19 cellular contexts compared by ENCODE assay signal in the genomic region with DNA sequence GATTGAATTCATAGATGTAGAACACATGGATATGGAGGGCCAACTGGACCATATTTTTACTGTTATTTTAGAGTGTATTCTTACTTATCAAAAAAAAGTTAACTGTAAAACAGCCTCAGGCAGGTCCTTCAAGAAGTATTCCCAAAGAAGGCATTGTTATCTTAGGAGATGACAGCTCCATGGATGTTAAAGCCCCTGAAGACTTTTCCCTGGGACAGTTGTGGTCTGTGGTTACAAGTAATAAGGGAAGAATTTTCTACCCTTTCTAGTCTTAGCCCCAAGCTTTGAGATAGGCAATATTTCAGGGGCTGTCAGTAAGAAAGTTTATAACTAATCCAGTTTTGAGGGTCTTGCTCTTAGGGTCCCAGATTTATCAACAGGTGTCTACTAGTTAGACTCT.
DNase-seq lines count a peak whose midpoint lies in the region; ATAC-seq and TF ChIP-seq lines count a peak whose summit lies in the region.
"Had no signal": no experiment of that assay in that cellular context is flagged by ENCODE, and none has a peak within 500 bp of the region (broad histone marks: within the 10 kb centered on the region; RNA-seq: fewer than 3 reads in every experiment).

No MANE protein-coding gene starts in this region.

- DNase-seq in GM03348 (ENCODE audit: low spot score), result peak; percentile 16
- peak; percentile 92 for DNase-seq in RPMI7951 (ENCODE audit: low read depth)
- DNase-seq in fibroblast of mammary gland (ENCODE audit: low read depth), result peak; percentile 58
- peak; percentile 12 for DNase-seq in skeletal muscle cell (ENCODE audit: low read depth)
- no peak for DNase-seq in DMS153 (lab: John Stamatoyannopoulos, UW)
- DNase-seq in epidermal melanocyte (ENCODE audit: insufficient read length, low spot score), result no peak
- DNase-seq: activated naive CD4-positive, alpha-beta T cell treated with anti-CD3 and anti-CD28 coated beads for 36 hours; activated T-cell treated with anti-CD3 and anti-CD28 coated beads, Interleukin-2, amount 50 U/mL, for 48 hours; anterior cingulate cortex; CD4-positive, alpha-beta memory T cell; lower lobe of right lung; NCI-H1092; NCI-H187 treated with DMSO at 0.1 percent for 48 hours; NCI-H69; stimulated activated CD8-positive, alpha-beta memory T cell treated with anti-CD3 and anti-CD28 coated beads, Interleukin-4, amount 100 ng/mL, for 48 hours; T-helper 17 cell; transverse colon had no signal

- H3K4me3 ChIP-seq in fibroblast of mammary gland (ENCODE audit: control insufficient read depth, low read depth, low read length) (no peak overlapping the region), skeletal muscle cell (ENCODE audit: low read depth, low read length) (no peak overlapping the region)
- H3K4me3 ChIP-seq: lower lobe of right lung, SJSA1, transverse colon had no signal

- no peak for TF ChIP-seq CTCF in fibroblast of mammary gland (conservative IDR thresholded peaks at IDR 0.05; ENCODE audit: control insufficient read depth, insufficient read depth, low read depth, low read length)

- ATAC-seq in GM19463 (IDR thresholded peaks at IDR 0.05; ENCODE audit: unreplicated experiment), result no peak
- ATAC-seq: lower lobe of right lung, T-helper 17 cell had no signal

Comparison
In these comparisons a context has a peak if more than half of its experiments do, and no peak if none do; other contexts are left out.
1. DNase-seq: peak in GM03348 (single experiment), RPMI7951 (single experiment), fibroblast of mammary gland (single experiment) and skeletal muscle cell (single experiment); none in DMS153 (single experiment) and epidermal melanocyte (single experiment).